ENCODE assay signal across 19 cellular contexts in the genomic region with DNA sequence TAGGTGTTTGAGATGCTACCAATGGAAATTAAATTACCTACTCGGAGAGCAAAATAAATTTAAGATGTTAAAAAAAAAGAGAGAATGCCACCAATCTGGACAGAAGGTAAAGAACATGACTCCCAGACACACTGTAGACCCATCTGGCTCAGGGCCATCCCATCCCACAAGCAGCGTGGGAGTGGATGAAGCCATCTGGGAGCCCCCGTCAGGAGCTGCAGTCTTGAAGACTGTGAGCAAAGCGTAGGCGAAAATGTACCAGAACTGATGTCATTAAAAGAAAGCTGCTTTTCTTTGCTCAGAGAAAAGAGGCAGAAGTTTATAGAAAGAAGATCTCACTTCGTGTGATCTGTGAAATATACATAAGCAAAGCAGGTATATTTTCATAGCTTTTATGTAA.
"Had no signal": no experiment of that assay in that cellular context is flagged by ENCODE, and none has a peak within 500 bp of the region (broad histone marks: within the 10 kb centered on the region; RNA-seq: fewer than 3 reads in every experiment).

No MANE protein-coding gene starts in this region.

- H3K36me3 ChIP-seq: esophagus squamous epithelium, neutrophil, tibial nerve, upper lobe of right lung had no signal

- H2AFZ ChIP-seq: hepatocyte had no signal

- H3K27me3 ChIP-seq: esophagus squamous epithelium, foreskin keratinocyte, hepatocyte, neutrophil, testis, tibial nerve, upper lobe of right lung had no signal

- H3K4me2 ChIP-seq: hepatocyte had no signal

- H3K27ac ChIP-seq: epithelial cell of prostate, esophagus squamous epithelium, foreskin keratinocyte, hepatocyte, neutrophil, testis, tibial nerve, upper lobe of right lung had no signal

- H3K9me3 ChIP-seq: esophagus squamous epithelium, neutrophil, testis, tibial nerve, upper lobe of right lung had no signal

- H3K79me2 ChIP-seq: hepatocyte had no signal

- ATAC-seq: foreskin keratinocyte; left colon; naive thymus-derived CD4-positive, alpha-beta T cell; right cardiac atrium; stimulated activated memory B cell treated with anti-CD40 and anti-IgM and Interleukin-4, amounts not matched to agents 10 μg/mL and 1 μg/mL and 100 μg/mL, for 72 hours; upper lobe of right lung had no signal

- H3K4me1 ChIP-seq: esophagus squamous epithelium, foreskin keratinocyte, testis, tibial nerve, upper lobe of right lung had no signal

- DNase-seq: central memory CD4-positive, alpha-beta T cell; cortex of kidney; effector memory CD4-positive, alpha-beta T cell; esophagus squamous epithelium; foreskin keratinocyte; left colon; mesendoderm; naive thymus-derived CD4-positive, alpha-beta T cell; nephron progenitor cell; right cardiac atrium; stimulated activated CD4-positive, alpha-beta T cell treated with anti-CD3 and anti-CD28 coated beads, Interleukin-1b, Interleukin-23, amount 100 ng/mL, for 48 hours; stimulated activated CD4-positive, alpha-beta T cell treated with anti-CD3 and anti-CD28 coated beads, Interleukin-4, amount 100 ng/mL, for 24 hours; upper lobe of right lung had no signal

- H3K4me3 ChIP-seq: esophagus squamous epithelium, hepatocyte, testis, tibial nerve, upper lobe of right lung had no signal
